16 cellular contexts compared by ENCODE assay signal in genomic region chr6:4608361-4609115, GRCh38.
DNase-seq lines count a peak whose midpoint lies in the region; TF ChIP-seq lines count a peak whose summit lies in the region.
"Had no signal": no experiment of that assay in that cellular context is flagged by ENCODE, and none has a peak within 500 bp of the region (broad histone marks: within the 10 kb centered on the region; RNA-seq: fewer than 3 reads in every experiment).

No MANE protein-coding gene starts in this region.

- H3K36me3 ChIP-seq in stomach smooth muscle (ENCODE audit: control insufficient read depth in 2 of 2, insufficient read depth in 2 of 2, low read length in 2 of 2) (no peaks in the 10 kb centered on the region), prostate gland (no peaks in the 10 kb centered on the region)
- H3K36me3 ChIP-seq: upper lobe of left lung had no signal

- CTCF ChIA-PET in RWPE1 (lab: Yijun Ruan, JAX): no interaction called here

- TF ChIP-seq CTCF in prostate gland (IDR thresholded peaks at IDR 0.05) (no peak), RWPE1 (conservative IDR thresholded peaks at IDR 0.05; ENCODE audit: low read depth) (no peak)

- H3K27ac ChIP-seq in stomach smooth muscle (ENCODE audit: low read length): peak overlapping the region; percentile 2
- H3K27ac ChIP-seq in prostate gland: no peak overlapping the region
- H3K27ac ChIP-seq in RWPE1: no peak overlapping the region
- H3K27ac ChIP-seq: upper lobe of left lung had no signal

- WGBS in prostate gland: 87% methylated on average over 22 of the region's 23 CpGs

- H3K4me3 ChIP-seq in stomach smooth muscle (ENCODE audit: low read length in 2 of 2) (no peak overlapping the region), prostate gland (no peak overlapping the region)
- H3K4me3 ChIP-seq: upper lobe of left lung had no signal

- no peaks in the 10 kb centered on the region for H3K27me3 ChIP-seq in stomach smooth muscle (ENCODE audit: control insufficient read depth in 1 of 2, insufficient read depth in 2 of 2, low read length in 2 of 2)
- H3K27me3 ChIP-seq in prostate gland (replicated peaks; ENCODE audit: insufficient read depth): no peaks in the 10 kb centered on the region
- H3K27me3 ChIP-seq: upper lobe of left lung had no signal

- no peaks in the 10 kb centered on the region for H3K9me3 ChIP-seq in stomach smooth muscle (ENCODE audit: control insufficient read depth in 2 of 2, low read length in 2 of 2)
- H3K9me3 ChIP-seq in prostate gland: no peaks in the 10 kb centered on the region
- H3K9me3 ChIP-seq: upper lobe of left lung had no signal

- DNase-seq in NCI-H187 treated with DMSO at 0.1 percent for 48 hours (lab: John Stamatoyannopoulos, UW) (peak; percentile 17), anterior cingulate cortex (lab: John Stamatoyannopoulos, UW) (peak in 54 of 58 donors; percentile 14 to 94 (median 68)), lung microvascular endothelial cell (ENCODE audit: low read depth in 2 of 2) (peak; percentile 40 to 42), HT-29 (ENCODE audit: low spot score) (no peak), prostate gland (ENCODE audit: low spot score) (no peak), RWPE1 (ENCODE audit: low spot score) (no peak)
- DNase-seq: activated CD4-positive, alpha-beta T cell treated with anti-CD3 and anti-CD28 coated beads for 4 hours; activated naive CD8-positive, alpha-beta T cell treated with anti-CD3 and anti-CD28 coated beads, Interleukin-2, amount 50 U/mL, for 24 hours; activated T-cell treated with anti-CD3 and anti-CD28 coated beads for 4 hours; CD8-positive, alpha-beta T cell; GF-D8; NCI-H1048; Right ventricle myocardium superior; T-helper 9 cell had no signal

- intact Hi-C loops in prostate gland (cut with DNase I): no loop called here

- POLR2A ChIA-PET in RWPE1 (lab: Yijun Ruan, JAX; ENCODE audit: low non-redundant PET): no interaction called here

- TF ChIP-seq POLR2A in prostate gland (IDR thresholded peaks at IDR 0.05): no peak

- H3K4me1 ChIP-seq in stomach smooth muscle (ENCODE audit: control insufficient read depth, insufficient read depth, low read length): peaks cover 51% of the 10 kb centered on the region
- no peaks in the 10 kb centered on the region for H3K4me1 ChIP-seq in prostate gland (replicated peaks)

- no peak overlapping the region for H3K9ac ChIP-seq in stomach smooth muscle (ENCODE audit: low read length in 2 of 2)

Comparison
In these comparisons a context has a peak if more than half of its experiments do, and no peak if none do; other contexts are left out.
1. DNase-seq: peak in NCI-H187 treated with DMSO at 0.1 percent for 48 hours (single experiment), anterior cingulate cortex (54 of 58) and lung microvascular endothelial cell (2 of 2); none in HT-29 (single experiment), prostate gland (single experiment) and RWPE1 (single experiment).